8 cellular contexts compared by ENCODE assay signal in genomic region chr12:120453977-120454376, GRCh38. TPM values are rescaled to one million over a fixed set of nuclear protein-coding genes. Genes with fewer than 3 reads are reported as not detected.
A peak's percentile ranks its signal among the peaks of the same experiment; 100 is the strongest.
DNase-seq lines count a peak whose midpoint lies in the region; ATAC-seq and TF ChIP-seq lines count a peak whose summit lies in the region.

No MANE protein-coding gene starts in this region.

- H3K27ac Mint-ChIP-seq in activated naive CD4-positive, alpha-beta T cell treated with anti-CD3 and anti-CD28 coated beads, Interleukin-2, amount 50 U/mL, for 72 hours, result no peak overlapping the region
- H3K27ac Mint-ChIP-seq in activated naive CD8-positive, alpha-beta T cell treated with anti-CD3 and anti-CD28 coated beads for 36 hours, result peak overlapping the region; percentile 48

- no peaks in the 10 kb centered on the region for H3K27me3 Mint-ChIP-seq in activated naive CD8-positive, alpha-beta T cell treated with anti-CD3 and anti-CD28 coated beads for 36 hours

- no peak overlapping the region for H3K4me3 Mint-ChIP-seq in activated naive CD8-positive, alpha-beta T cell treated with anti-CD3 and anti-CD28 coated beads for 36 hours

- DNase-seq in activated naive CD4-positive, alpha-beta T cell treated with anti-CD3 and anti-CD28 coated beads, Interleukin-2, amount 50 U/mL, for 72 hours (ENCODE audit: low spot score in 2 of 2), result no peak
- DNase-seq in activated naive CD4-positive, alpha-beta T cell treated with anti-CD3 and anti-CD28 coated beads, Interleukin-2, amount 50 U/mL, for 16 hours, result no peak
- DNase-seq in activated naive CD8-positive, alpha-beta T cell treated with anti-CD3 and anti-CD28 coated beads for 36 hours, result no peak
- DNase-seq in left kidney (ENCODE audit: low read depth, low spot score) (peak; percentile 21), nucleus accumbens (lab: John Stamatoyannopoulos, UW) (no peak), cortex of kidney (lab: John Stamatoyannopoulos, UW) (no peak), NCI-H1092 treated with DMSO at 0.1 percent for 48 hours (lab: John Stamatoyannopoulos, UW) (no peak)

- peak; percentile 73 for TF ChIP-seq CTCF in LNCAP (IDR thresholded peaks at IDR 0.05)

- no peaks in the 10 kb centered on the region for H3K9me3 Mint-ChIP-seq in activated naive CD4-positive, alpha-beta T cell treated with anti-CD3 and anti-CD28 coated beads, Interleukin-2, amount 50 U/mL, for 72 hours
- no peaks in the 10 kb centered on the region for H3K9me3 Mint-ChIP-seq in activated naive CD8-positive, alpha-beta T cell treated with anti-CD3 and anti-CD28 coated beads for 36 hours

- H3K4me1 Mint-ChIP-seq in activated naive CD8-positive, alpha-beta T cell treated with anti-CD3 and anti-CD28 coated beads for 36 hours, result peaks cover 6% of the 10 kb centered on the region

- peak; percentile 70 to 78 for ATAC-seq in activated naive CD4-positive, alpha-beta T cell treated with anti-CD3 and anti-CD28 coated beads, Interleukin-2, amount 50 U/mL, for 72 hours

- H3K36me3 Mint-ChIP-seq in activated naive CD4-positive, alpha-beta T cell treated with anti-CD3 and anti-CD28 coated beads, Interleukin-2, amount 50 U/mL, for 72 hours, result peaks cover 0 to 5% of the 10 kb centered on the region in 2 donors
- peaks cover 27% of the 10 kb centered on the region for H3K36me3 Mint-ChIP-seq in activated naive CD8-positive, alpha-beta T cell treated with anti-CD3 and anti-CD28 coated beads for 36 hours

RNA-seq across cellular contexts. Expression of gene GATC, which starts 7.7 kb away (rescaled TPM):
- total RNA-seq in activated naive CD4-positive, alpha-beta T cell treated with anti-CD3 and anti-CD28 coated beads, Interleukin-2, amount 50 U/mL, for 72 hours, result 10 to 100 TPM; 27.5 to 46.3 TPM
- 10 to 100 TPM; 25.0 to 30.5 TPM for total RNA-seq in activated naive CD8-positive, alpha-beta T cell treated with anti-CD3 and anti-CD28 coated beads for 36 hours

RNA-seq across cellular contexts. Expression of gene TRIAP1, which starts 7.8 kb away (rescaled TPM):
- total RNA-seq in activated naive CD4-positive, alpha-beta T cell treated with anti-CD3 and anti-CD28 coated beads, Interleukin-2, amount 50 U/mL, for 72 hours, result 10 to 100 TPM; 33.8 to 49.5 TPM
- 10 to 100 TPM; 64.2 to 64.6 TPM for total RNA-seq in activated naive CD8-positive, alpha-beta T cell treated with anti-CD3 and anti-CD28 coated beads for 36 hours

RNA-seq across cellular contexts. Expression of gene SRSF9, which starts 15.6 kb away (rescaled TPM):
- total RNA-seq in activated naive CD4-positive, alpha-beta T cell treated with anti-CD3 and anti-CD28 coated beads, Interleukin-2, amount 50 U/mL, for 72 hours, result 100 to 1,000 TPM; 148 to 207 TPM
- total RNA-seq in activated naive CD8-positive, alpha-beta T cell treated with anti-CD3 and anti-CD28 coated beads for 36 hours, result 100 to 1,000 TPM; 288 to 292 TPM

RNA-seq across cellular contexts. Expression of gene COX6A1, which starts 16.1 kb away (rescaled TPM):
- total RNA-seq in activated naive CD4-positive, alpha-beta T cell treated with anti-CD3 and anti-CD28 coated beads, Interleukin-2, amount 50 U/mL, for 72 hours, result 100 to 1,000 TPM; 416 to 490 TPM
- total RNA-seq in activated naive CD8-positive, alpha-beta T cell treated with anti-CD3 and anti-CD28 coated beads for 36 hours, result 100 to 1,000 TPM; 449 to 455 TPM

RNA-seq across cellular contexts. Expression of gene DYNLL1, which starts 41.9 kb away (rescaled TPM):
- total RNA-seq in activated naive CD4-positive, alpha-beta T cell treated with anti-CD3 and anti-CD28 coated beads, Interleukin-2, amount 50 U/mL, for 72 hours, result 100 to 1,000 TPM in 1 of 2 donors, 10 to 100 TPM in 1; 49.5 to 157 TPM
- 100 to 1,000 TPM; 214 to 226 TPM for total RNA-seq in activated naive CD8-positive, alpha-beta T cell treated with anti-CD3 and anti-CD28 coated beads for 36 hours
